In the genomic region with DNA sequence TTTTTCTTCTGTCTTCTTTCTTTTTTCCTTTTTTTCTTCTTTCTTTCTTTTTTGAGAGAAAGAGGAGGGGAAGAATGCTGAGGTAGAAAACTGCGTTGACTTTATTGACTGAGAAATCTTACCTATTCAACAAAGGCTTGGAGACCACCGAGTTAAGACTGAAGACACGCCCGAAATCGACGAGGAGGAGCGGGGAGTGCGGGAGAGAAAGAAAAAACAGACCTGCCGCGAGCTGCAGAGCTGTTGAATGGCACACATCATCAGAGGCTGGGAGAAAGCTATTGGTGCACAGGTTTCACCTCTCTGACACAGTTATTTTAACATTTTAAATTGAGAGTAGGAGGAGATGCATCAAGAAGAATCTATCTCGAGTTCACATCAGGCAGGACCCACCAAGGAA, we compare ENCODE assay signal across 18 cellular contexts. TPM values are rescaled to one million over a fixed set of nuclear protein-coding genes. Genes with fewer than 3 reads are reported as not detected.
A peak's percentile ranks its signal among the peaks of the same experiment; 100 is the strongest.
DNase-seq lines count a peak whose midpoint lies in the region; ATAC-seq and TF ChIP-seq lines count a peak whose summit lies in the region.
"Had no signal": no experiment of that assay in that cellular context is flagged by ENCODE, and none has a peak within 500 bp of the region (broad histone marks: within the 10 kb centered on the region; RNA-seq: fewer than 3 reads in every experiment).

No MANE protein-coding gene starts in this region.

- POLR2A ChIA-PET in naive thymus-derived CD8-positive, alpha-beta T cell (lab: Charles Lee) = interaction anchor here (0.6 kb wide), 1 partner anchor 1080 kb away, joined by 3 read pairs; no protein-coding TSS in a partner anchor

- no peak for ATAC-seq in naive thymus-derived CD8-positive, alpha-beta T cell
- no peak for ATAC-seq in HG03342 (IDR thresholded peaks at IDR 0.05; ENCODE audit: unreplicated experiment)
- no peak for ATAC-seq in mucosa of descending colon
- ATAC-seq: gastroesophageal sphincter, PC-3 had no signal

- no peaks in the 10 kb centered on the region for H3K36me3 ChIP-seq in mucosa of descending colon (ENCODE audit: low read depth)
- H3K36me3 ChIP-seq: breast epithelium, gastroesophageal sphincter had no signal

- peaks cover 0 to 19% (median 8%) of the 10 kb centered on the region in 9 donors for H3K9me3 Mint-ChIP-seq in naive thymus-derived CD8-positive, alpha-beta T cell

- H3K4me3 Mint-ChIP-seq in naive thymus-derived CD8-positive, alpha-beta T cell = peak overlapping the region; percentile 43 to 77 (median 60)

- H3K9me3 ChIP-seq in mucosa of descending colon = no peaks in the 10 kb centered on the region

- peaks cover 59 to 93% (median 83%) of the 10 kb centered on the region in 5 donors for H3K27me3 Mint-ChIP-seq in naive thymus-derived CD8-positive, alpha-beta T cell

- peaks cover 8% of the 10 kb centered on the region for H3K4me1 ChIP-seq in mucosa of descending colon (ENCODE audit: low read depth)
- H3K4me1 ChIP-seq: breast epithelium had no signal

- H3K27ac Mint-ChIP-seq in naive thymus-derived CD8-positive, alpha-beta T cell = peak overlapping the region in 1 of 10 donors; percentile 8

- TF ChIP-seq CTCF in mucosa of descending colon (IDR thresholded peaks at IDR 0.05) = no peak

- intact Hi-C loops in mucosa of descending colon (cut with DNase I, micrococcal nuclease) = no loop called here

- H3K4me3 ChIP-seq in mucosa of descending colon = no peak overlapping the region
- H3K4me3 ChIP-seq: breast epithelium, gastroesophageal sphincter had no signal

- DNase-seq in NCI-H82 (lab: John Stamatoyannopoulos, UW) = peak; percentile 60
- DNase-seq in NCI-H82 treated with DMSO at 0.1 percent for 48 hours (lab: John Stamatoyannopoulos, UW; ENCODE audit: unreplicated experiment) = no peak
- peak; percentile 49 for DNase-seq in DMS153 treated with DMSO at 0.1 percent for 48 hours (lab: John Stamatoyannopoulos, UW; ENCODE audit: unreplicated experiment)
- peak; percentile 35 for DNase-seq in NCI-H69 (lab: John Stamatoyannopoulos, UW)
- no peak for DNase-seq in naive thymus-derived CD8-positive, alpha-beta T cell
- DNase-seq in erythroblast (lab: John Stamatoyannopoulos, UW) = no peak
- DNase-seq in mucosa of descending colon = no peak
- DNase-seq: GDM1; KBM-7; NCI-H1048; NCI-H446; PC-3; stimulated activated CD4-positive, alpha-beta T cell treated with anti-CD3 and anti-CD28 coated beads, Interleukin-2, amount 100 ng/mL, for 48 hours had no signal

- no peak for TF ChIP-seq POLR2A in erythroblast (IDR thresholded peaks at IDR 0.05; ENCODE audit: low read length)

- H3K36me3 Mint-ChIP-seq in naive thymus-derived CD8-positive, alpha-beta T cell = peaks cover 0 to 22% (median 10%) of the 10 kb centered on the region in 3 donors

- peaks cover 27 to 49% (median 37%) of the 10 kb centered on the region in 4 donors for H3K4me1 Mint-ChIP-seq in naive thymus-derived CD8-positive, alpha-beta T cell

RNA-seq across cellular contexts. Expression of a gene that starts 5.1 kb away (rescaled TPM):
- total RNA-seq in naive thymus-derived CD8-positive, alpha-beta T cell = not detected
- polyA plus RNA-seq in naive thymus-derived CD8-positive, alpha-beta T cell = not detected
- under 1 TPM in 1 of 3 donors, not detected in 2; 0.16 TPM for total RNA-seq in mucosa of descending colon
- total RNA-seq: dermis microvascular lymphatic vessel endothelial cell, liver, PC-3 had no signal

RNA-seq across cellular contexts. Expression of a gene that starts 45.5 kb away (rescaled TPM):
- under 1 TPM in 1 of 2 experiments, not detected in 1; 0.25 TPM for total RNA-seq in naive thymus-derived CD8-positive, alpha-beta T cell
- not detected for polyA plus RNA-seq in naive thymus-derived CD8-positive, alpha-beta T cell
- total RNA-seq in mucosa of descending colon = not detected
- total RNA-seq: dermis microvascular lymphatic vessel endothelial cell, PC-3 had no signal

Comparison
In these comparisons a context has a peak if more than half of its experiments do, and no peak if none do; other contexts are left out.
1. DNase-seq: peak in NCI-H82 (single experiment), DMS153 treated with DMSO at 0.1 percent for 48 hours (single experiment) and NCI-H69 (single experiment); none in NCI-H82 treated with DMSO at 0.1 percent for 48 hours (single experiment), naive thymus-derived CD8-positive, alpha-beta T cell (0 of 10), erythroblast (0 of 2) and mucosa of descending colon (0 of 3).